Comparison of ENCODE assay signal across 29 cellular contexts in genomic region chr14:47678157-47678556, GRCh38. TPM values are rescaled to one million over a fixed set of nuclear protein-coding genes. Genes with fewer than 3 reads are reported as not detected.
DNase-seq lines count a peak whose midpoint lies in the region; ATAC-seq and TF ChIP-seq lines count a peak whose summit lies in the region.
"Had no signal": no experiment of that assay in that cellular context is flagged by ENCODE, and none has a peak within 500 bp of the region (broad histone marks: within the 10 kb centered on the region; RNA-seq: fewer than 3 reads in every experiment).

No MANE protein-coding gene starts in this region.

- H3K4me3 ChIP-seq in breast epithelium = no peak overlapping the region
- H3K4me3 ChIP-seq in endodermal cell (ENCODE audit: low read length) = no peak overlapping the region
- H3K4me3 ChIP-seq in lower leg skin (ENCODE audit: low read depth, poor library complexity, severe bottlenecking) = no peak overlapping the region
- no peak overlapping the region for H3K4me3 ChIP-seq in body of pancreas
- H3K4me3 ChIP-seq: lung, pancreas, right atrium auricular region, SJSA1, spleen, transverse colon had no signal

- H3K27ac ChIP-seq in breast epithelium (no peak overlapping the region), endodermal cell (ENCODE audit: low read depth, low read length) (no peak overlapping the region), body of pancreas (no peak overlapping the region)
- H3K27ac ChIP-seq: brain microvascular endothelial cell, epithelial cell of prostate, pancreas, right atrium auricular region, SJSA1, spleen, transverse colon had no signal

- TF ChIP-seq CTCF in breast epithelium (IDR thresholded peaks at IDR 0.05) = no peak
- peak; percentile 71 for TF ChIP-seq CTCF in endodermal cell (conservative IDR thresholded peaks at IDR 0.05)
- TF ChIP-seq CTCF in lower leg skin (IDR thresholded peaks at IDR 0.05) = no peak
- TF ChIP-seq CTCF in body of pancreas (IDR thresholded peaks at IDR 0.05) = no peak

- H3K4me1 Mint-ChIP-seq in endodermal cell = peaks cover 5% of the 10 kb centered on the region

- in situ Hi-C loops in T47D (cut with HindIII; ENCODE audit: low pct_unique_long_range_greater_than_20kb, low sequenced_read_pairs) = no loop called here

- no peaks in the 10 kb centered on the region for H3K36me3 ChIP-seq in breast epithelium
- no peaks in the 10 kb centered on the region for H3K36me3 ChIP-seq in endodermal cell (ENCODE audit: control insufficient read depth, insufficient read depth, low read length)
- no peaks in the 10 kb centered on the region for H3K36me3 ChIP-seq in body of pancreas (replicated peaks in 1 of 2; ENCODE audit: insufficient read depth in 1 of 2, low read depth in 2 of 2)
- H3K36me3 ChIP-seq: brain microvascular endothelial cell, pancreas, right atrium auricular region, SJSA1, spleen, transverse colon had no signal

- ATAC-seq in HG03469 (IDR thresholded peaks at IDR 0.05; ENCODE audit: unreplicated experiment) (no peak), body of pancreas (no peak)
- ATAC-seq: HCT116, pancreas, T-cell had no signal

- no peaks in the 10 kb centered on the region for H3K4me1 ChIP-seq in breast epithelium
- no peaks in the 10 kb centered on the region for H3K4me1 ChIP-seq in endodermal cell (ENCODE audit: control insufficient read depth, insufficient read depth, low read length)
- H3K4me1 ChIP-seq in body of pancreas = peaks cover 16% of the 10 kb centered on the region
- H3K4me1 ChIP-seq: pancreas, SJSA1 had no signal

- intact Hi-C loops in breast epithelium (cut with DNase I; ENCODE audit: low total_unique reads) = no loop called here
- intact Hi-C loops in lower leg skin (cut with DNase I; ENCODE audit: low total_unique reads) = no loop called here
- intact Hi-C loops in body of pancreas (cut with DNase I) = no loop called here

- DNase-seq in T47D (ENCODE audit: low read depth in 1 of 2, low spot score in 1 of 2) = peak; percentile 66 to 83
- DNase-seq in breast epithelium (ENCODE audit: low spot score in 2 of 2) = no peak
- peak; percentile 78 to 84 for DNase-seq in NCI-H526 (lab: John Stamatoyannopoulos, UW)
- DNase-seq in endodermal cell = peak; percentile 55
- no peak for DNase-seq in lower leg skin (ENCODE audit: low spot score in 2 of 2)
- no peak for DNase-seq in body of pancreas
- DNase-seq: activated CD4-positive, alpha-beta T cell treated with anti-CD3 and anti-CD28 coated beads, Interleukin-2, amount 50 U/mL, for 4 hours; activated CD8-positive, alpha-beta memory T cell treated with anti-CD3 and anti-CD28 coated beads, Interleukin-2, amount 50 U/mL, for 4 hours; activated naive CD4-positive, alpha-beta T cell treated with anti-CD3 and anti-CD28 coated beads, Interleukin-2, amount 10 ng/mL, durations not matched to agents 7 days and 5 days; brain microvascular endothelial cell; head of caudate nucleus; NCI-H1048; NCI-H2029; NCI-H226; nephron progenitor cell; pancreas; spleen; stimulated activated CD4-positive, alpha-beta T cell treated with anti-CD3 and anti-CD28 coated beads, Interleukin-2, amount 100 ng/mL, for 48 hours; T-cell; transverse colon had no signal

- H3K9me3 Mint-ChIP-seq in endodermal cell = no peaks in the 10 kb centered on the region
- H3K9me3 Mint-ChIP-seq: activated naive CD4-positive, alpha-beta T cell treated with anti-CD3 and anti-CD28 coated beads, Interleukin-2, amount 10 ng/mL, durations not matched to agents 7 days and 5 days; activated T-helper 1 cell treated with anti-CD3 and anti-CD28 coated beads, Interleukin-12 subunit alpha, Interleukin-12 subunit beta, Interleukin-2, Interleukin-4 antibody, amounts not matched to agents 30 ng/mL and 10 ng/mL and 1 ng/mL, durations not matched to agents 14 hours and 24 hours and 36 hours; nephron progenitor cell; T-cell had no signal

- no peaks in the 10 kb centered on the region for H3K9me3 ChIP-seq in breast epithelium
- H3K9me3 ChIP-seq in endodermal cell (ENCODE audit: control insufficient read depth, low read length) = no peaks in the 10 kb centered on the region
- no peaks in the 10 kb centered on the region for H3K9me3 ChIP-seq in body of pancreas
- H3K9me3 ChIP-seq: pancreas, right atrium auricular region, SJSA1, spleen, transverse colon had no signal

- TF ChIP-seq POLR2A in breast epithelium (IDR thresholded peaks at IDR 0.05) (no peak), lower leg skin (IDR thresholded peaks at IDR 0.05) (no peak), body of pancreas (IDR thresholded peaks at IDR 0.05) (no peak)

- peaks cover 57% of the 10 kb centered on the region for H3K27me3 Mint-ChIP-seq in endodermal cell (ENCODE audit: insufficient read depth)

- no peak overlapping the region for H3K27ac Mint-ChIP-seq in endodermal cell
- H3K27ac Mint-ChIP-seq: activated naive CD4-positive, alpha-beta T cell treated with anti-CD3 and anti-CD28 coated beads, Interleukin-2, amount 10 ng/mL, durations not matched to agents 7 days and 5 days; activated T-helper 1 cell treated with anti-CD3 and anti-CD28 coated beads, Interleukin-12 subunit alpha, Interleukin-12 subunit beta, Interleukin-2, Interleukin-4 antibody, amounts not matched to agents 30 ng/mL and 10 ng/mL and 1 ng/mL, durations not matched to agents 14 hours and 24 hours and 36 hours; CD14-positive monocyte; nephron progenitor cell; T-cell had no signal

- 52 to 80% methylated on average over 2 of the region's 2 CpGs for WGBS in endodermal cell (ENCODE audit: insufficient coverage in 1 of 2, insufficient read length in 1 of 2), 2 experiments
- 59 to 85% methylated on average over 2 of the region's 2 CpGs for WGBS in lower leg skin, 2 donors
- 34 to 38% methylated on average over 2 of the region's 2 CpGs for WGBS in body of pancreas, 2 donors

- no peak overlapping the region for H3K9ac ChIP-seq in endodermal cell (ENCODE audit: extremely low read depth, low read length, poor library complexity, severe bottlenecking)

- H3K4me3 Mint-ChIP-seq in endodermal cell = no peak overlapping the region
- H3K4me3 Mint-ChIP-seq: activated naive CD4-positive, alpha-beta T cell treated with anti-CD3 and anti-CD28 coated beads, Interleukin-2, amount 10 ng/mL, durations not matched to agents 7 days and 5 days; activated T-helper 1 cell treated with anti-CD3 and anti-CD28 coated beads, Interleukin-12 subunit alpha, Interleukin-12 subunit beta, Interleukin-2, Interleukin-4 antibody, amounts not matched to agents 30 ng/mL and 10 ng/mL and 1 ng/mL, durations not matched to agents 14 hours and 24 hours and 36 hours; nephron progenitor cell; T-cell had no signal

- H3K27me3 ChIP-seq in breast epithelium (peaks cover 0 to 53% of the 10 kb centered on the region in 2 donors), endodermal cell (ENCODE audit: control insufficient read depth, insufficient read depth, low read length, poor library complexity, severe bottlenecking) (peaks cover 47% of the 10 kb centered on the region), body of pancreas (no peaks in the 10 kb centered on the region)

- no peaks in the 10 kb centered on the region for H3K36me3 Mint-ChIP-seq in endodermal cell (ENCODE audit: low read depth)
- H3K36me3 Mint-ChIP-seq: activated naive CD4-positive, alpha-beta T cell treated with anti-CD3 and anti-CD28 coated beads, Interleukin-2, amount 10 ng/mL, durations not matched to agents 7 days and 5 days; CD14-positive monocyte; T-cell had no signal

RNA-seq across cellular contexts. Expression of gene MDGA2, which starts 2.8 kb away (rescaled TPM):
- not detected for total RNA-seq in breast epithelium
- total RNA-seq in endodermal cell = 1 to 10 TPM in 1 of 2 donors, under 1 TPM in 1; 0.82 to 8.8 TPM
- polyA plus RNA-seq in endodermal cell (2013, experiment 1 of 2) = 1.0 TPM
- 1.2 TPM for polyA plus RNA-seq in endodermal cell (2013, experiment 2 of 2)
- under 1 TPM; 0.15 to 0.78 (median 0.24) TPM for total RNA-seq in lower leg skin
- not detected for total RNA-seq in body of pancreas
- total RNA-seq: activated T-helper 1 cell treated with anti-CD3 and anti-CD28 coated beads, Interleukin-12 subunit alpha, Interleukin-12 subunit beta, Interleukin-2, Interleukin-4 antibody, amounts not matched to agents 30 ng/mL and 10 ng/mL and 1 ng/mL, durations not matched to agents 14 hours and 24 hours and 36 hours; LHCN-M2; pancreas; right atrium auricular region; SJSA1; T-cell; transverse colon had no signal
- polyA plus RNA-seq: CD14-positive monocyte, pancreas had no signal

Comparison
In these comparisons a context has a peak if more than half of its experiments do, and no peak if none do; other contexts are left out.
1. DNase-seq: peak in T47D (2 of 2), NCI-H526 (2 of 2) and endodermal cell (single experiment); none in breast epithelium (0 of 2), lower leg skin (0 of 2) and body of pancreas (0 of 4).